Comparison of ENCODE assay signal across 1 cellular context in the genomic region with DNA sequence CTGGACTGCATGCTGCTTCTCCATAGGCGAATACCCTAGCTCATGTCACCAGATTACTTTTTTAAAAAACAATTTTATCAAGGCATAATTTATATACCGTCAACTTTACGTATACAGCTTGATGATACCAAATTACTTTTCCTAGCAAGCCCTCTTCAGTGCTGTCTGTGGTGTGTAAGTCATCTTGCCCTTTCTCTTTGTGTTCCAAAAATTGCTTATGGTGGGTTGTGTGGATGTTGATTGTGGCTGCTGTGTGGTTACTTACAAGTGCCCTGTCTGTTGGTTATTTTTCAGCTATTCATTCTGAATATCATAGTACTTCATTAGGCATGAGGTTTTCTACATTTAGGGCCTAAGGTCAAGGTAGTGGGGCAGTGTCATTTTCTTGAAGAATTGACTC.
A peak's percentile ranks its signal among the peaks of the same experiment; 100 is the strongest.
TF ChIP-seq lines count a peak whose summit lies in the region.

No MANE protein-coding gene starts in this region.

TF ChIP-seq in GM12878, 131 proteins besides CTCF, POLR2A, EP300 and RAD21:
- TF ChIP-seq, protein P1, sequence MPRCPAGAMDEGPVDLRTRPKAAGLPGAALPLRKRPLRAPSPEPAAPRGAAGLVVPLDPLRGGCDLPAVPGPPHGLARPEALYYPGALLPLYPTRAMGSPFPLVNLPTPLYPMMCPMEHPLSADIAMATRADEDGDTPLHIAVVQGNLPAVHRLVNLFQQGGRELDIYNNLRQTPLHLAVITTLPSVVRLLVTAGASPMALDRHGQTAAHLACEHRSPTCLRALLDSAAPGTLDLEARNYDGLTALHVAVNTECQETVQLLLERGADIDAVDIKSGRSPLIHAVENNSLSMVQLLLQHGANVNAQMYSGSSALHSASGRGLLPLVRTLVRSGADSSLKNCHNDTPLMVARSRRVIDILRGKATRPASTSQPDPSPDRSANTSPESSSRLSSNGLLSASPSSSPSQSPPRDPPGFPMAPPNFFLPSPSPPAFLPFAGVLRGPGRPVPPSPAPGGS (IDR thresholded peaks at IDR 0.05; ENCODE audit: borderline replicate concordance, insufficient read depth, low read depth, low read length, poor library complexity, severe bottlenecking): no peak
- no peak for TF ChIP-seq MEF2B (IDR thresholded peaks at IDR 0.05; ENCODE audit: partially characterized antibody, poor library complexity, severe bottlenecking)
- no peak for TF ChIP-seq PML (IDR thresholded peaks at IDR 0.05; ENCODE audit: low read length)
- TF ChIP-seq NR2F1 (conservative IDR thresholded peaks at IDR 0.05): no peak
- no peak for TF ChIP-seq TAF1 (IDR thresholded peaks at IDR 0.05; ENCODE audit: borderline replicate concordance, low read depth, low read length)
- no peak for TF ChIP-seq KLF5 (IDR thresholded peaks at IDR 0.05; ENCODE audit: partially characterized antibody)
- TF ChIP-seq RUNX3 (IDR thresholded peaks at IDR 0.05; ENCODE audit: low read length): peak; percentile 48
- TF ChIP-seq, protein P2, sequence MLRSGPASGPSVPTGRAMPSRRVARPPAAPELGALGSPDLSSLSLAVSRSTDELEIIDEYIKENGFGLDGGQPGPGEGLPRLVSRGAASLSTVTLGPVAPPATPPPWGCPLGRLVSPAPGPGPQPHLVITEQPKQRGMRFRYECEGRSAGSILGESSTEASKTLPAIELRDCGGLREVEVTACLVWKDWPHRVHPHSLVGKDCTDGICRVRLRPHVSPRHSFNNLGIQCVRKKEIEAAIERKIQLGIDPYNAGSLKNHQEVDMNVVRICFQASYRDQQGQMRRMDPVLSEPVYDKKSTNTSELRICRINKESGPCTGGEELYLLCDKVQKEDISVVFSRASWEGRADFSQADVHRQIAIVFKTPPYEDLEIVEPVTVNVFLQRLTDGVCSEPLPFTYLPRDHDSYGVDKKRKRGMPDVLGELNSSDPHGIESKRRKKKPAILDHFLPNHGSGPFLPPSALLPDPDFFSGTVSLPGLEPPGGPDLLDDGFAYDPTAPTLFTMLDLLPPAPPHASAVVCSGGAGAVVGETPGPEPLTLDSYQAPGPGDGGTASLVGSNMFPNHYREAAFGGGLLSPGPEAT (IDR thresholded peaks at IDR 0.05; ENCODE audit: low read depth): no peak
- TF ChIP-seq MEF2A (IDR thresholded peaks at IDR 0.05; ENCODE audit: insufficient read depth, low read depth, low read length): no peak
- TF ChIP-seq ZNF622 (IDR thresholded peaks at IDR 0.05): no peak
- no peak for TF ChIP-seq JUND (IDR thresholded peaks at IDR 0.05; ENCODE audit: low read depth, low read length)
- TF ChIP-seq SMC3 (IDR thresholded peaks at IDR 0.05; ENCODE audit: borderline replicate concordance, low read length): no peak
- TF ChIP-seq ZNF24 (IDR thresholded peaks at IDR 0.05): no peak
- no peak for TF ChIP-seq CHD2 (IDR thresholded peaks at IDR 0.05; ENCODE audit: borderline replicate concordance, low read depth, low read length)
- TF ChIP-seq, protein P3, sequence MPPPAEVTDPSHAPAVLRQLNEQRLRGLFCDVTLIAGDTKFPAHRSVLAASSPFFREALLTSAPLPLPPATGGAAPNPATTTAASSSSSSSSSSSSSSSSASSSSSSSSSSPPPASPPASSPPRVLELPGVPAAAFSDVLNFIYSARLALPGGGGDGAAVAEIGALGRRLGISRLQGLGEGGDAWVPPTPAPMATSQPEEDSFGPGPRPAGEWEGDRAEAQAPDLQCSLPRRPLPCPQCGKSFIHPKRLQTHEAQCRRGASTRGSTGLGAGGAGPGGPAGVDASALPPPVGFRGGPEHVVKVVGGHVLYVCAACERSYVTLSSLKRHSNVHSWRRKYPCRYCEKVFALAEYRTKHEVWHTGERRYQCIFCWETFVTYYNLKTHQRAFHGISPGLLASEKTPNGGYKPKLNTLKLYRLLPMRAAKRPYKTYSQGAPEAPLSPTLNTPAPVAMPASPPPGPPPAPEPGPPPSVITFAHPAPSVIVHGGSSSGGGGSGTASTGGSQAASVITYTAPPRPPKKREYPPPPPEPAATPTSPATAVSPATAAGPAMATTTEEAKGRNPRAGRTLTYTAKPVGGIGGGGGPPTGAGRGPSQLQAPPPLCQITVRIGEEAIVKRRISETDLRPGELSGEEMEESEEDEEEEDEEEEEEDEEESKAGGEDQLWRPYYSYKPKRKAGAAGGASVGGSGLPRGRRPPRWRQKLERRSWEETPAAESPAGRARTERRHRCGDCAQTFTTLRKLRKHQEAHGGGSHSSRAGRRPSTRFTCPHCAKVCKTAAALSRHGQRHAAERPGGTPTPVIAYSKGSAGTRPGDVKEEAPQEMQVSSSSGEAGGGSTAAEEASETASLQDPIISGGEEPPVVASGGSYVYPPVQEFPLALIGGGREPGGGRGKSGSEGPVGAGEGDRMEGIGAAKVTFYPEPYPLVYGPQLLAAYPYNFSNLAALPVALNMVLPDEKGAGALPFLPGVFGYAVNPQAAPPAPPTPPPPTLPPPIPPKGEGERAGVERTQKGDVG (CRISPR knock-in tag; IDR thresholded peaks at IDR 0.05): no peak
- TF ChIP-seq EED (IDR thresholded peaks at IDR 0.05; ENCODE audit: low read depth): no peak
- TF ChIP-seq SMAD5 (IDR thresholded peaks at IDR 0.05; ENCODE audit: low read depth): no peak
- TF ChIP-seq TBL1XR1 (IDR thresholded peaks at IDR 0.05; ENCODE audit: low read depth, low read length): 0 out of 2 replicates have a peak, but pooled peaks have one; percentile 14
